1 cellular context compared by ENCODE assay signal in the genomic region with DNA sequence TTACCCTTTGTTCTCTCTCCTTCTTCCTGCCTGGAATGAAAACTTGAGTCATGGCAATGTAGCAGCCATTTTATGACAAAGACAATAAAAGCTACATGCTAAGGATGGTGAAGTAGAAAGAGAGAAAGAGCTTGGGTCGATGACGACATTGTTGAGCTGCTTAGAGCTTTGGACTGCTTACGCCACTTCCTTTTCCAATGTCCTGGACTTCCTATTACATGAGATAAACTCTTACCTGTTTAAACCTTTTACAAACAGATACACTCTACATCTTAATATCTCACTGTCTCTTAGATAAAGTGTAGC.
TF ChIP-seq lines count a peak whose summit lies in the region.

No MANE protein-coding gene starts in this region.

TF ChIP-seq in GM23338, 12 proteins besides CTCF, POLR2A, EP300 and RAD21 (continued from another document):
- no peak for TF ChIP-seq JUNB (IDR thresholded peaks at IDR 0.05; ENCODE audit: unreplicated experiment)
- TF ChIP-seq CREB1 (CRISPR knock-in tag; IDR thresholded peaks at IDR 0.05; ENCODE audit: low read depth) = no peak
- no peak for TF ChIP-seq NANOG (IDR thresholded peaks at IDR 0.05; ENCODE audit: borderline replicate concordance)
- TF ChIP-seq ZNF114 (CRISPR knock-in tag; IDR thresholded peaks at IDR 0.05) = no peak
- no peak for TF ChIP-seq STAT1 (IDR thresholded peaks at IDR 0.05; ENCODE audit: unreplicated experiment)
- no peak for TF ChIP-seq EZH2phosphoT487 (IDR thresholded peaks at IDR 0.05; ENCODE audit: unreplicated experiment)
- TF ChIP-seq, protein P1, sequence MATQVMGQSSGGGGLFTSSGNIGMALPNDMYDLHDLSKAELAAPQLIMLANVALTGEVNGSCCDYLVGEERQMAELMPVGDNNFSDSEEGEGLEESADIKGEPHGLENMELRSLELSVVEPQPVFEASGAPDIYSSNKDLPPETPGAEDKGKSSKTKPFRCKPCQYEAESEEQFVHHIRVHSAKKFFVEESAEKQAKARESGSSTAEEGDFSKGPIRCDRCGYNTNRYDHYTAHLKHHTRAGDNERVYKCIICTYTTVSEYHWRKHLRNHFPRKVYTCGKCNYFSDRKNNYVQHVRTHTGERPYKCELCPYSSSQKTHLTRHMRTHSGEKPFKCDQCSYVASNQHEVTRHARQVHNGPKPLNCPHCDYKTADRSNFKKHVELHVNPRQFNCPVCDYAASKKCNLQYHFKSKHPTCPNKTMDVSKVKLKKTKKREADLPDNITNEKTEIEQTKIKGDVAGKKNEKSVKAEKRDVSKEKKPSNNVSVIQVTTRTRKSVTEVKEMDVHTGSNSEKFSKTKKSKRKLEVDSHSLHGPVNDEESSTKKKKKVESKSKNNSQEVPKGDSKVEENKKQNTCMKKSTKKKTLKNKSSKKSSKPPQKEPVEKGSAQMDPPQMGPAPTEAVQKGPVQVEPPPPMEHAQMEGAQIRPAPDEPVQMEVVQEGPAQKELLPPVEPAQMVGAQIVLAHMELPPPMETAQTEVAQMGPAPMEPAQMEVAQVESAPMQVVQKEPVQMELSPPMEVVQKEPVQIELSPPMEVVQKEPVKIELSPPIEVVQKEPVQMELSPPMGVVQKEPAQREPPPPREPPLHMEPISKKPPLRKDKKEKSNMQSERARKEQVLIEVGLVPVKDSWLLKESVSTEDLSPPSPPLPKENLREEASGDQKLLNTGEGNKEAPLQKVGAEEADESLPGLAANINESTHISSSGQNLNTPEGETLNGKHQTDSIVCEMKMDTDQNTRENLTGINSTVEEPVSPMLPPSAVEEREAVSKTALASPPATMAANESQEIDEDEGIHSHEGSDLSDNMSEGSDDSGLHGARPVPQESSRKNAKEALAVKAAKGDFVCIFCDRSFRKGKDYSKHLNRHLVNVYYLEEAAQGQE (IDR thresholded peaks at IDR 0.05; ENCODE audit: unreplicated experiment) = no peak
- TF ChIP-seq, protein P2, sequence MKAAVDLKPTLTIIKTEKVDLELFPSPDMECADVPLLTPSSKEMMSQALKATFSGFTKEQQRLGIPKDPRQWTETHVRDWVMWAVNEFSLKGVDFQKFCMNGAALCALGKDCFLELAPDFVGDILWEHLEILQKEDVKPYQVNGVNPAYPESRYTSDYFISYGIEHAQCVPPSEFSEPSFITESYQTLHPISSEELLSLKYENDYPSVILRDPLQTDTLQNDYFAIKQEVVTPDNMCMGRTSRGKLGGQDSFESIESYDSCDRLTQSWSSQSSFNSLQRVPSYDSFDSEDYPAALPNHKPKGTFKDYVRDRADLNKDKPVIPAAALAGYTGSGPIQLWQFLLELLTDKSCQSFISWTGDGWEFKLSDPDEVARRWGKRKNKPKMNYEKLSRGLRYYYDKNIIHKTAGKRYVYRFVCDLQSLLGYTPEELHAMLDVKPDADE (IDR thresholded peaks at IDR 0.05) = no peak
